8 cellular contexts compared by ENCODE assay signal in genomic region chr19:16326401-16327130, GRCh38. TPM values are rescaled to one million over a fixed set of nuclear protein-coding genes. Genes with fewer than 3 reads are reported as not detected.
A peak's percentile ranks its signal among the peaks of the same experiment; 100 is the strongest.
DNase-seq lines count a peak whose midpoint lies in the region; ATAC-seq, FAIRE-seq and TF ChIP-seq lines count a peak whose summit lies in the region.

No MANE protein-coding gene starts in this region.

- no peak overlapping the region for H2BK20ac ChIP-seq in H1 (ENCODE audit: low read length)

- CTCF ChIA-PET in H1 (lab: Charles Lee; ENCODE audit: partially characterized antibody): interaction anchor here (6.0 kb wide), 1 partner anchor 79 kb away, joined by 41 read pairs; no protein-coding TSS in a partner anchor

- H3K56ac ChIP-seq in H1 (replicated peaks; ENCODE audit: insufficient read length, low read depth, low read length): no peak overlapping the region

- H3K79me1 ChIP-seq in H1 (ENCODE audit: low read depth, low read length): no peaks in the 10 kb centered on the region

- DNase-seq in WERI-Rb-1 (no peak), H1 (ENCODE audit: low read depth in 1 of 2, low spot score in 2 of 2) (peak in 1 of 2 experiments; percentile 81), NCI-H2107 (lab: John Stamatoyannopoulos, UW) (no peak), NCI-H446 (lab: John Stamatoyannopoulos, UW) (no peak), NCI-H510A (lab: John Stamatoyannopoulos, UW) (no peak)

- peak overlapping the region; percentile 79 for H4K8ac ChIP-seq in H1 (ENCODE audit: extremely low read depth, insufficient read depth, low read length)

- H3K23ac ChIP-seq in H1 (ENCODE audit: insufficient read length): no peak overlapping the region

- no peak for ATAC-seq in esophagus mucosa

- H2BK12ac ChIP-seq in H1 (ENCODE audit: low read depth, low read length): no peak overlapping the region

- no peaks in the 10 kb centered on the region for H3K36me3 ChIP-seq in ES-I3 (ENCODE audit: insufficient read depth, low read length)
- H3K36me3 ChIP-seq in WERI-Rb-1: 0 out of 2 replicates have a peak, but pooled peaks cover 3% of the 10 kb centered on the region
- H3K36me3 ChIP-seq in H1 (ENCODE audit: control insufficient read depth in 2 of 4, insufficient read depth in 4 of 4, low read length in 3 of 4): peaks cover 0 to 4% (median 0%) of the 10 kb centered on the region in 4 experiments; a peak in 1 of 8 replicates
- peaks cover 35% of the 10 kb centered on the region for H3K36me3 ChIP-seq in neutrophil

- TF ChIP-seq RAD21 in H1 (IDR thresholded peaks at IDR 0.05 in 1 of 2, conservative IDR thresholded peaks at IDR 0.05 in 1 of 2; ENCODE audit: low read depth in 2 of 2, low read length in 2 of 2): no peak

- peaks cover 19% of the 10 kb centered on the region; the same call in 1 of the 2 replicates for H3K23me2 ChIP-seq in H1 (ENCODE audit: low read depth, low read length)

- no peaks in the 10 kb centered on the region; the same call in 1 of the 2 replicates for H3K9me3 ChIP-seq in ES-I3 (ENCODE audit: control insufficient read depth, insufficient read depth, low read length)
- H3K9me3 ChIP-seq in WERI-Rb-1 (ENCODE audit: severe bottlenecking): no peaks in the 10 kb centered on the region
- no peaks in the 10 kb centered on the region for H3K9me3 ChIP-seq in H1 (ENCODE audit: insufficient read depth in 2 of 2, low read depth in 1 of 2, low read length in 1 of 2)
- H3K9me3 ChIP-seq in neutrophil: no peaks in the 10 kb centered on the region

- H3K4me3 ChIP-seq in WERI-Rb-1 (ENCODE audit: low read depth, low read length) (peak overlapping the region; percentile 50), H1 (ENCODE audit: extremely low read depth in 1 of 4, insufficient read depth in 2 of 4, low read depth in 3 of 4, low read length in 4 of 4) (peak overlapping the region; percentile 46 to 71 (median 65)), neutrophil (ENCODE audit: low read depth in 1 of 2, low read length in 1 of 2) (peak overlapping the region; percentile 94 to 100)

- H2BK15ac ChIP-seq in H1 (ENCODE audit: low read length): peak overlapping the region; percentile 61; the same call in 1 of the 2 replicates

- no peak overlapping the region for H3K4ac ChIP-seq in H1 (replicated peaks; ENCODE audit: insufficient read length, low read depth, low read length)

- no peak overlapping the region for H3K27ac ChIP-seq in WERI-Rb-1
- no peak overlapping the region for H3K27ac ChIP-seq in H1 (ENCODE audit: low read depth, low read length)
- H3K27ac ChIP-seq in neutrophil: peak overlapping the region; percentile 98

- H2AFZ ChIP-seq in H1 (ENCODE audit: low read length): peak overlapping the region; percentile 92

- peaks cover 0 to 6% of the 10 kb centered on the region in 2 experiments for H4K20me1 ChIP-seq in H1 (replicated peaks in 1 of 2; ENCODE audit: control insufficient read depth in 1 of 2, insufficient read depth in 2 of 2, low read length in 2 of 2)

- H3K4me2 ChIP-seq in H1 (ENCODE audit: insufficient read depth in 1 of 2, low read depth in 2 of 2, low read length in 2 of 2): peak overlapping the region; percentile 84 to 99

- H3K14ac ChIP-seq in H1 (ENCODE audit: insufficient read length): no peak overlapping the region

- no peak for TF ChIP-seq POLR2A in H1 (IDR thresholded peaks at IDR 0.05; ENCODE audit: control extremely low read depth in 1 of 2, low read depth in 2 of 2, low read length in 2 of 2)

- H3K27me3 ChIP-seq in WERI-Rb-1 (ENCODE audit: insufficient read depth, low read depth, severe bottlenecking): no peaks in the 10 kb centered on the region
- peaks cover 32 to 70% (median 62%) of the 10 kb centered on the region in 4 experiments for H3K27me3 ChIP-seq in H1 (replicated peaks in 1 of 4; ENCODE audit: control insufficient read depth in 3 of 4, extremely low read depth in 1 of 4, insufficient read depth in 3 of 4, low read length in 3 of 4)
- H3K27me3 ChIP-seq in neutrophil: peaks cover 2% of the 10 kb centered on the region

- no peak overlapping the region for H4K91ac ChIP-seq in H1 (replicated peaks; ENCODE audit: insufficient read length, low read length)

- peak overlapping the region; percentile 44; the same call in 1 of the 2 replicates for H3K9ac ChIP-seq in ES-I3 (ENCODE audit: low read depth, low read length)
- no peak overlapping the region for H3K9ac ChIP-seq in H1 (replicated peaks in 1 of 4; ENCODE audit: extremely low read depth in 1 of 4, low read depth in 3 of 4, low read length in 3 of 4)

- H3K79me2 ChIP-seq in H1 (ENCODE audit: control insufficient read depth in 1 of 2, insufficient read depth in 2 of 2, low read length in 2 of 2): no peaks in the 10 kb centered on the region

- H4K5ac ChIP-seq in H1 (ENCODE audit: insufficient read length, low read depth, low read length): no peak overlapping the region

- no peak for TF ChIP-seq EP300 in H1 (IDR thresholded peaks at IDR 0.05; ENCODE audit: borderline replicate concordance in 1 of 2, low read depth in 2 of 2, low read length in 2 of 2)

- no peak for FAIRE-seq in H1 (lab: Jason Lieb, UNC)

- H2BK5ac ChIP-seq in H1 (ENCODE audit: low read depth, low read length): no peak overlapping the region; the same call in 1 of the 2 replicates

- H3K4me1 ChIP-seq in ES-I3 (ENCODE audit: insufficient read depth, low read length) (no peaks in the 10 kb centered on the region), H1 (replicated peaks in 1 of 4; ENCODE audit: control insufficient read depth in 3 of 4, insufficient read depth in 4 of 4, low read length in 3 of 4) (peaks cover 0 to 6% (median 0%) of the 10 kb centered on the region in 4 experiments; a peak in 3 of 7 replicates), neutrophil (ENCODE audit: control insufficient read depth in 1 of 2, insufficient read depth in 1 of 2, low read depth in 1 of 2, low read length in 1 of 2) (peaks cover 48 to 69% of the 10 kb centered on the region in 2 experiments)

- no peak overlapping the region for H3K18ac ChIP-seq in H1 (ENCODE audit: extremely low read depth, low read length)

- POLR2A ChIA-PET in H1 (lab: Charles Lee; ENCODE audit: partially characterized antibody): no interaction called here

- no peak overlapping the region for H2AK5ac ChIP-seq in H1 (ENCODE audit: low read depth, low read length)

- TF ChIP-seq CTCF in WERI-Rb-1 (IDR thresholded peaks at IDR 0.05; ENCODE audit: low read depth, low read length) (no peak), H1 (IDR thresholded peaks at IDR 0.05; ENCODE audit: control extremely low read depth in 1 of 3, insufficient read depth in 1 of 3, low read depth in 1 of 3, low read length in 3 of 3) (no peak), neutrophil (IDR thresholded peaks at IDR 0.05) (no peak)

- H2BK120ac ChIP-seq in H1 (replicated peaks; ENCODE audit: low read depth, low read length): no peak overlapping the region

- WGBS in H1 (ENCODE audit: extremely low coverage in 1 of 2, insufficient coverage in 1 of 2, insufficient read length in 1 of 2, insufficient replicate concordance in 2 of 2, low coverage in 1 of 2, low lambda C conversion rate in 2 of 2, missing lambda C conversion rate in 1 of 2), 2 experiments: 3% methylated on average over 53 of the region's 55 CpGs; no CpG with 5 or more reads in 1 of the 2 experiments

TF ChIP-seq in H1, 55 proteins besides CTCF, POLR2A, EP300 and RAD21 (continues in another document):
- TF ChIP-seq ASH2L (IDR thresholded peaks at IDR 0.05; ENCODE audit: low read length) (peak; percentile 66), POU5F1 (IDR thresholded peaks at IDR 0.05; ENCODE audit: low read depth, low read length) (no peak), SAP30 (IDR thresholded peaks at IDR 0.05; ENCODE audit: insufficient read depth, insufficient replicate concordance, low read length) (peak; percentile 85), JUN (IDR thresholded peaks at IDR 0.05; ENCODE audit: low read depth, low read length) (no peak), CEBPB (IDR thresholded peaks at IDR 0.05; ENCODE audit: low read depth, low read length) (no peak), ATF2 (IDR thresholded peaks at IDR 0.05; ENCODE audit: low read length) (no peak), JUND (IDR thresholded peaks at IDR 0.05; ENCODE audit: low read length) (no peak), RNF2 (IDR thresholded peaks at IDR 0.05; ENCODE audit: borderline replicate concordance, low read depth, low read length, missing control alignments, poor library complexity, severe bottlenecking) (no peak), RBBP5 (IDR thresholded peaks at IDR 0.05; ENCODE audit: borderline replicate concordance, low read depth, low read length) (peak; percentile 1; the same call in 1 of the 2 replicates), SRF (IDR thresholded peaks at IDR 0.05; ENCODE audit: low read depth, low read length) (no peak), RFX5 (IDR thresholded peaks at IDR 0.05; ENCODE audit: borderline replicate concordance, low read depth, low read length) (no peak), SP2 (IDR thresholded peaks at IDR 0.05; ENCODE audit: low read length) (no peak), SIRT6 (IDR thresholded peaks at IDR 0.05; ENCODE audit: low read length) (no peak), SIN3A (conservative IDR thresholded peaks at IDR 0.05 in 1 of 2, IDR thresholded peaks at IDR 0.05 in 1 of 2; ENCODE audit: low read depth in 1 of 2, low read length in 2 of 2) (0 out of 4 replicates have a peak, but pooled peaks of 1 of the 2 experiments have one; percentile 24)

RNA-seq across cellular contexts. Expression of gene KLF2, which starts 1.9 kb away (rescaled TPM):
- 0.19 and 0.52 TPM in 2 replicates for total RNA-seq in H1 (2021; fragmentation: NEBNext Ultra II Directional; extraction: Animal tissue kit (Norgen Biotek cat#: 25700))
- polyA plus RNA-seq in H1 (2011; rRNA removed): 0.11 and 0.33 TPM in 2 replicates
- polyA plus RNA-seq in H1 (2011; cell fraction: cytosol; rRNA removed): not detected
- polyA plus RNA-seq in H1 (2011; cell fraction: nucleus; rRNA removed): 0.27 TPM
- polyA plus RNA-seq in H1 (2012, experiment 1 of 2): 0.17 to 0.43 TPM (median 0.22 TPM) in 3 of 4 replicates, not detected in the other
- 0.35 TPM for polyA plus RNA-seq in H1 (2012, experiment 2 of 2)
- 0.32 TPM for polyA plus RNA-seq in H1 (2013, experiment 1 of 2)
- polyA plus RNA-seq in H1 (2013, experiment 2 of 2): 0.31 TPM
- polyA minus RNA-seq in H1 (2011; rRNA and poly(A)+ RNA removed): not detected in 2 replicates
- polyA minus RNA-seq in H1 (2011; cell fraction: cytosol; rRNA and poly(A)+ RNA removed): not detected
- polyA minus RNA-seq in H1 (2011; cell fraction: nucleus; rRNA and poly(A)+ RNA removed): 0.50 TPM
- total RNA-seq in esophagus mucosa: 5.2 TPM
